Comparison of ENCODE assay signal across 13 cellular contexts in the genomic region with DNA sequence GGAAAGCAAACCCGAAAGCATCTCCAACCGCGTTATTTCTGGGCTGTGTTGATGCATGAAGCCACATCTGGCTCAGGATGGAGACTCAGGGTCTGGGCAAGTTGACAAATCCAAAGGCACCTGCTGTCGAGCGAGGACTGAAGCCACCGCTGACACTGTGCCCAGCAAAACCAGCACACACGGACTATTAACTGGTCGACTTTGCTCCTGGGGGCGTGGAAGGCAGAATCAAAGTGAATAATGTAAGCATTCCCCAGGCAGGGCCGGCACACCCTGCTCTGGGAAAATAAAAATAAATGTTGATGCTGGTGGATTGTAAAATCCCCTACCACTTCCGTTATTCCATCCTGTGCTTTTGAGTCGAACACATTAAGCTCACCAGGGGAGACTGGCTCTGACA.
"Had no signal": no experiment of that assay in that cellular context is flagged by ENCODE, and none has a peak within 500 bp of the region (broad histone marks: within the 10 kb centered on the region; RNA-seq: fewer than 3 reads in every experiment).

No MANE protein-coding gene starts in this region.

- H3K9me3 Mint-ChIP-seq: activated CD4-positive, alpha-beta memory T cell treated with anti-CD3 and anti-CD28 coated beads for 36 hours; dendritic cell treated with granulocyte-macrophage colony-stimulating factor and Interleukin-4, amounts not matched to agents 40 ng/mL and 50 ng/mL, for 4 days; stimulated activated naive CD8-positive, alpha-beta T cell treated with anti-CD3 and anti-CD28 coated beads, Interleukin-15, Interleukin-2, amounts not matched to agents 100 ng/mL and 50 ng/mL, for 24 hours; WTC11 had no signal

- H3K27ac Mint-ChIP-seq: activated CD4-positive, alpha-beta memory T cell treated with anti-CD3 and anti-CD28 coated beads for 36 hours; activated naive CD8-positive, alpha-beta T cell; dendritic cell treated with granulocyte-macrophage colony-stimulating factor and Interleukin-4, amounts not matched to agents 40 ng/mL and 50 ng/mL, for 4 days; stimulated activated naive CD8-positive, alpha-beta T cell treated with anti-CD3 and anti-CD28 coated beads, Interleukin-15, Interleukin-2, amounts not matched to agents 100 ng/mL and 50 ng/mL, for 24 hours; WTC11 had no signal

- H3K4me3 Mint-ChIP-seq: activated CD4-positive, alpha-beta memory T cell treated with anti-CD3 and anti-CD28 coated beads for 36 hours; activated naive CD8-positive, alpha-beta T cell; dendritic cell treated with granulocyte-macrophage colony-stimulating factor and Interleukin-4, amounts not matched to agents 40 ng/mL and 50 ng/mL, for 4 days; stimulated activated naive CD8-positive, alpha-beta T cell treated with anti-CD3 and anti-CD28 coated beads, Interleukin-15, Interleukin-2, amounts not matched to agents 100 ng/mL and 50 ng/mL, for 24 hours; WTC11 had no signal

- DNase-seq: activated CD4-positive, alpha-beta memory T cell treated with anti-CD3 and anti-CD28 coated beads for 36 hours; activated CD4-positive, alpha-beta T cell treated with anti-CD3 and anti-CD28 coated beads for 4 hours; effector CD8-positive, alpha-beta T cell; esophagus squamous epithelium; heart right ventricle; left ventricle myocardium inferior; psoas muscle; right cardiac atrium; transverse colon had no signal

- H3K27me3 Mint-ChIP-seq: dendritic cell treated with granulocyte-macrophage colony-stimulating factor and Interleukin-4, amounts not matched to agents 40 ng/mL and 50 ng/mL, for 4 days had no signal

- H3K36me3 Mint-ChIP-seq: activated CD4-positive, alpha-beta memory T cell treated with anti-CD3 and anti-CD28 coated beads for 36 hours; activated naive CD8-positive, alpha-beta T cell; WTC11 had no signal
